21 cellular contexts compared by ENCODE assay signal in genomic region chr1:31371121-31371520, GRCh38. TPM values are rescaled to one million over a fixed set of nuclear protein-coding genes. Genes with fewer than 3 reads are reported as not detected.
DNase-seq lines count a peak whose midpoint lies in the region; ATAC-seq and TF ChIP-seq lines count a peak whose summit lies in the region.
"Had no signal": no experiment of that assay in that cellular context is flagged by ENCODE, and none has a peak within 500 bp of the region (broad histone marks: within the 10 kb centered on the region; RNA-seq: fewer than 3 reads in every experiment).

No MANE protein-coding gene starts in this region.

- intact Hi-C loops in ascending aorta (cut with DNase I) = no loop called here
- intact Hi-C loops in right cardiac atrium (cut with DNase I) = no loop called here
- intact Hi-C loops in natural killer cell (cut with micrococcal nuclease) = no loop called here

- no peaks in the 10 kb centered on the region for H3K27me3 ChIP-seq in ascending aorta
- no peaks in the 10 kb centered on the region for H3K27me3 ChIP-seq in right cardiac atrium (ENCODE audit: control insufficient read depth, insufficient read depth)
- H3K27me3 ChIP-seq in osteoblast (ENCODE audit: insufficient read depth, low read length) = no peaks in the 10 kb centered on the region
- H3K27me3 ChIP-seq in neuronal stem cell (ENCODE audit: control insufficient read depth in 3 of 3, insufficient read depth in 3 of 3, low read depth in 1 of 3, low read length in 3 of 3) = peaks cover 0 to 8% (median 0%) of the 10 kb centered on the region in 3 experiments
- H3K27me3 ChIP-seq: upper lobe of left lung had no signal

- 49% methylated on average over 3 of the region's 3 CpGs for WGBS in right cardiac atrium
- no CpG with 5 or more reads among the region's 3 CpGs for WGBS in neuronal stem cell (ENCODE audit: extremely low coverage in 2 of 2, insufficient read length in 2 of 2, insufficient replicate concordance in 1 of 2), 2 donors

- H2AK5ac ChIP-seq in neuronal stem cell (ENCODE audit: low read depth, low read length) = no peak overlapping the region

- ATAC-seq in right cardiac atrium (no peak), natural killer cell (no peak)
- ATAC-seq: activated T-cell treated with anti-CD3 and anti-CD28 coated beads, Interleukin-2, amount 50 U/mL, for 72 hours; T-cell had no signal

- no peak overlapping the region for H2AFZ ChIP-seq in osteoblast (ENCODE audit: low read length)
- H2AFZ ChIP-seq in neuronal stem cell (ENCODE audit: low read length) = no peak overlapping the region

- H4K91ac ChIP-seq in neuronal stem cell (ENCODE audit: low read depth, low read length, poor library complexity) = no peak overlapping the region

- TF ChIP-seq CTCF in ascending aorta (IDR thresholded peaks at IDR 0.05) (no peak), retinal pigment epithelial cell (conservative IDR thresholded peaks at IDR 0.05; ENCODE audit: low read depth, low read length) (no peak), osteoblast (IDR thresholded peaks at IDR 0.05; ENCODE audit: extremely low read depth, low read depth, low read length) (no peak), natural killer cell (IDR thresholded peaks at IDR 0.05) (no peak)

- no peaks in the 10 kb centered on the region for H3K9me3 Mint-ChIP-seq in natural killer cell
- H3K9me3 Mint-ChIP-seq: activated naive CD4-positive, alpha-beta T cell treated with anti-CD3 and anti-CD28 coated beads, Interleukin-2, amount 50 U/mL, for 24 hours; activated T-cell treated with anti-CD3 and anti-CD28 coated beads, Interleukin-2, amount 50 U/mL, for 72 hours; CD4-positive, CD25-positive, alpha-beta regulatory T cell; T-cell had no signal

- no peak overlapping the region for H2BK120ac ChIP-seq in neuronal stem cell (ENCODE audit: low read depth, low read length)

- H2BK12ac ChIP-seq in neuronal stem cell (ENCODE audit: low read length) = no peak overlapping the region

- no peak overlapping the region for H3K14ac ChIP-seq in neuronal stem cell (ENCODE audit: low read length)

- no peak overlapping the region for H3K18ac ChIP-seq in neuronal stem cell (ENCODE audit: low read length)

- H3K36me3 Mint-ChIP-seq in natural killer cell = no peaks in the 10 kb centered on the region
- H3K36me3 Mint-ChIP-seq: activated naive CD4-positive, alpha-beta T cell treated with anti-CD3 and anti-CD28 coated beads, Interleukin-2, amount 50 U/mL, for 24 hours had no signal

- H4K8ac ChIP-seq in neuronal stem cell (ENCODE audit: low read depth, low read length) = no peak overlapping the region

- DNase-seq in CD1c-positive myeloid dendritic cell (ENCODE audit: extremely low spot score) = peak; percentile 61
- DNase-seq in ascending aorta (ENCODE audit: low spot score in 2 of 2) = peak in 1 of 2 donors; percentile 61
- DNase-seq in right cardiac atrium = no peak
- no peak for DNase-seq in retinal pigment epithelial cell (ENCODE audit: low read depth)
- no peak for DNase-seq in NAMALWA (ENCODE audit: low spot score)
- no peak for DNase-seq in osteoblast (ENCODE audit: insufficient read length, low spot score, missing footprints)
- DNase-seq in neuronal stem cell (ENCODE audit: low spot score) = no peak
- no peak for DNase-seq in natural killer cell
- DNase-seq: activated CD4-positive, alpha-beta T cell treated with anti-CD3 and anti-CD28 coated beads, Interleukin-2, amount 50 U/mL, for 4 hours; activated T-cell treated with anti-CD3 and anti-CD28 coated beads, Interleukin-2, amount 50 U/mL, for 72 hours; CD4-positive, CD25-positive, alpha-beta regulatory T cell; DMS153; Kasumi-1; NCI-H1105; NCI-H524; SHP77 treated with DMSO at 0.1 percent for 48 hours; T-cell; upper lobe of left lung had no signal

- H3K4me3 ChIP-seq in ascending aorta = peak overlapping the region; percentile 5 to 13
- peak overlapping the region; percentile 38 for H3K4me3 ChIP-seq in right cardiac atrium (ENCODE audit: low read length)
- peak overlapping the region; percentile 64 for H3K4me3 ChIP-seq in retinal pigment epithelial cell (ENCODE audit: low read length)
- no peak overlapping the region for H3K4me3 ChIP-seq in osteoblast (ENCODE audit: insufficient read depth, low read length)
- H3K4me3 ChIP-seq in neuronal stem cell (ENCODE audit: low read length in 2 of 2) = no peak overlapping the region
- H3K4me3 ChIP-seq: upper lobe of left lung had no signal

- H3K36me3 ChIP-seq in ascending aorta (peaks cover 11 to 15% of the 10 kb centered on the region in 2 donors), osteoblast (ENCODE audit: insufficient read depth, low read length) (peaks cover 14% of the 10 kb centered on the region), neuronal stem cell (replicated peaks in 1 of 2; ENCODE audit: control insufficient read depth in 2 of 2, insufficient read depth in 2 of 2, low read length in 2 of 2) (peaks cover 6 to 30% of the 10 kb centered on the region in 2 donors)

- H3K79me2 ChIP-seq in osteoblast (ENCODE audit: insufficient read depth, low read length) = no peaks in the 10 kb centered on the region

- H2BK5ac ChIP-seq in neuronal stem cell (ENCODE audit: low read length) = no peak overlapping the region

- H3K4me1 ChIP-seq in ascending aorta (peaks cover 13 to 46% of the 10 kb centered on the region in 2 donors), right cardiac atrium (ENCODE audit: control insufficient read depth, insufficient read depth, low read length) (peaks cover 10% of the 10 kb centered on the region), osteoblast (ENCODE audit: insufficient read depth, low read length) (peaks cover 22% of the 10 kb centered on the region), neuronal stem cell (ENCODE audit: control insufficient read depth in 2 of 2, insufficient read depth in 1 of 2, low read depth in 1 of 2, low read length in 2 of 2) (peaks cover 19 to 21% of the 10 kb centered on the region in 2 donors)

- no peaks in the 10 kb centered on the region for H3K27me3 Mint-ChIP-seq in natural killer cell (ENCODE audit: low read depth in 2 of 2)
- H3K27me3 Mint-ChIP-seq: activated naive CD4-positive, alpha-beta T cell treated with anti-CD3 and anti-CD28 coated beads, Interleukin-2, amount 50 U/mL, for 24 hours had no signal

- no peak overlapping the region for H3K4me2 ChIP-seq in osteoblast (ENCODE audit: insufficient read depth, low read length)
- H3K4me2 ChIP-seq in neuronal stem cell (ENCODE audit: insufficient read depth, low read length, poor library complexity, severe bottlenecking) = no peak overlapping the region

- H3K27ac ChIP-seq in ascending aorta (peak overlapping the region; percentile 90 to 95), right cardiac atrium (ENCODE audit: low read length) (peak overlapping the region; percentile 69), osteoblast (ENCODE audit: low read depth, low read length) (no peak overlapping the region), neuronal stem cell (replicated peaks; ENCODE audit: low read length) (no peak overlapping the region)
- H3K27ac ChIP-seq: upper lobe of left lung, VCaP had no signal

- no peak overlapping the region for H2BK15ac ChIP-seq in neuronal stem cell (ENCODE audit: low read length)

- H3K23ac ChIP-seq in neuronal stem cell (ENCODE audit: low read depth, low read length, poor library complexity) = no peak overlapping the region

- H4K20me1 ChIP-seq in osteoblast (ENCODE audit: insufficient read depth, low read length) = no peaks in the 10 kb centered on the region

- H3K9ac ChIP-seq in neuronal stem cell (ENCODE audit: low read depth, low read length, poor library complexity) = no peak overlapping the region

- no peaks in the 10 kb centered on the region for H3K79me1 ChIP-seq in neuronal stem cell (ENCODE audit: low read depth, low read length)

- H3K4me3 Mint-ChIP-seq in natural killer cell = no peak overlapping the region
- H3K4me3 Mint-ChIP-seq: activated naive CD4-positive, alpha-beta T cell treated with anti-CD3 and anti-CD28 coated beads, Interleukin-2, amount 50 U/mL, for 24 hours; activated T-cell treated with anti-CD3 and anti-CD28 coated beads, Interleukin-2, amount 50 U/mL, for 72 hours; T-cell had no signal

- H3K27ac Mint-ChIP-seq in natural killer cell = no peak overlapping the region
- H3K27ac Mint-ChIP-seq: activated T-cell treated with anti-CD3 and anti-CD28 coated beads, Interleukin-2, amount 50 U/mL, for 72 hours; CD4-positive, CD25-positive, alpha-beta regulatory T cell; T-cell had no signal

- H3K9me3 ChIP-seq in ascending aorta = no peaks in the 10 kb centered on the region
- H3K9me3 ChIP-seq in right cardiac atrium (ENCODE audit: control insufficient read depth, low read length) = no peaks in the 10 kb centered on the region
- H3K9me3 ChIP-seq in osteoblast (ENCODE audit: low read depth, low read length) = no peaks in the 10 kb centered on the region
- H3K9me3 ChIP-seq in neuronal stem cell (replicated peaks in 1 of 2; ENCODE audit: control insufficient read depth in 2 of 2, insufficient read depth in 1 of 2, low read depth in 1 of 2, low read length in 2 of 2) = no peaks in the 10 kb centered on the region
- H3K9me3 ChIP-seq: upper lobe of left lung had no signal

- no peak overlapping the region for H3K4ac ChIP-seq in neuronal stem cell (ENCODE audit: low read length)

- peaks cover 23 to 26% of the 10 kb centered on the region in 2 donors for H3K4me1 Mint-ChIP-seq in natural killer cell

RNA-seq across cellular contexts. Expression of gene FABP3, which starts 1.8 kb away (rescaled TPM):
- 24.2 TPM for total RNA-seq in ascending aorta
- 1,000 to 10,000 TPM; 2,322 to 2,894 (median 2,708) TPM for total RNA-seq in right cardiac atrium
- 6,193 TPM for polyA plus RNA-seq in right cardiac atrium
- total RNA-seq in osteoblast = 28.6 and 38.0 TPM in 2 replicates
- 2.4 TPM for polyA plus RNA-seq in neuronal stem cell (2013, experiment 1 of 2)
- 2.5 TPM for polyA plus RNA-seq in neuronal stem cell (2013, experiment 2 of 2)
- not detected for total RNA-seq in natural killer cell
- total RNA-seq: activated T-cell treated with anti-CD3 and anti-CD28 coated beads, Interleukin-2, amount 50 U/mL, for 72 hours; CD4-positive, CD25-positive, alpha-beta regulatory T cell; HT-29 had no signal
- polyA plus RNA-seq: CD4-positive, CD25-positive, alpha-beta regulatory T cell had no signal

RNA-seq across cellular contexts. Expression of gene SERINC2, which starts 41.9 kb away (rescaled TPM):
- 10.7 TPM for total RNA-seq in ascending aorta
- 1 to 10 TPM; 1.3 to 1.7 (median 1.4) TPM for total RNA-seq in right cardiac atrium
- polyA plus RNA-seq in right cardiac atrium = 2.5 TPM
- total RNA-seq in osteoblast = 10.9 and 22.4 TPM in 2 replicates
- polyA plus RNA-seq in neuronal stem cell (2013, experiment 1 of 2) = 36.2 TPM
- polyA plus RNA-seq in neuronal stem cell (2013, experiment 2 of 2) = 35.5 TPM
- total RNA-seq in natural killer cell = 1 to 10 TPM in 1 of 3 donors, under 1 TPM in 2; 0.25 to 1.1 (median 0.40) TPM
- total RNA-seq: CD4-positive, CD25-positive, alpha-beta regulatory T cell had no signal

Comparison
In these comparisons a context has a peak if more than half of its experiments do, and no peak if none do; other contexts are left out.
1. H3K27ac ChIP-seq: peak in ascending aorta (2 of 2) and right cardiac atrium (single experiment); none in osteoblast (single experiment) and neuronal stem cell (single experiment).
2. H3K4me3 ChIP-seq: peak in ascending aorta (2 of 2), right cardiac atrium (single experiment) and retinal pigment epithelial cell (single experiment); none in osteoblast (single experiment) and neuronal stem cell (0 of 2).
3. RNA of gene FABP3, which starts 1.8 kb away (total RNA-seq): 2,322 to 2,894 TPM in right cardiac atrium; 28.6 to 38.0 TPM in osteoblast, 24.2 TPM in ascending aorta (single experiment) and not detected in natural killer cell; every median in the first group is over 10 times any median in the second.